12 cellular contexts compared by ENCODE assay signal in genomic region chr1:53766766-53767409, GRCh38. TPM values are rescaled to one million over a fixed set of nuclear protein-coding genes. Genes with fewer than 3 reads are reported as not detected.
A peak's percentile ranks its signal among the peaks of the same experiment; 100 is the strongest.
DNase-seq lines count a peak whose midpoint lies in the region; ATAC-seq, FAIRE-seq and TF ChIP-seq lines count a peak whose summit lies in the region.
"Had no signal": no experiment of that assay in that cellular context is flagged by ENCODE, and none has a peak within 500 bp of the region (broad histone marks: within the 10 kb centered on the region; RNA-seq: fewer than 3 reads in every experiment).

No MANE protein-coding gene starts in this region.

- no peak for DNase-seq in BJ (ENCODE audit: low read depth)
- DNase-seq in HFFc6 = peak; percentile 37
- DNase-seq in GM12878 (ENCODE audit: low read depth, low spot score) = no peak
- DNase-seq in lung microvascular endothelial cell (ENCODE audit: low read depth in 2 of 2) = peak; percentile 67 to 73
- no peak for DNase-seq in GM19238 (ENCODE audit: insufficient read length, low spot score)
- no peak for DNase-seq in SK-N-DZ (ENCODE audit: low spot score)
- DNase-seq in stimulated activated naive CD4-positive, alpha-beta T cell treated with Interleukin-2 at 50 U/mL for 16 hours (lab: John Stamatoyannopoulos, UW) = no peak
- DNase-seq: activated effector memory CD4-positive, alpha-beta T cell treated with anti-CD3 and anti-CD28 coated beads, Interleukin-2, amount 50 U/mL, for 16 hours; DND-41; erythroblast had no signal

- H4K20me1 ChIP-seq in GM12878 (ENCODE audit: control insufficient read depth, insufficient read depth) = no peaks in the 10 kb centered on the region

- H3K36me3 ChIP-seq in BJ (ENCODE audit: control insufficient read depth, insufficient read depth, low read length) (no peaks in the 10 kb centered on the region), GM12878 (ENCODE audit: control insufficient read depth in 2 of 2, insufficient read depth in 2 of 2, low read length in 1 of 2) (peaks cover 0 to 4% of the 10 kb centered on the region in 2 experiments; a peak in 1 of 4 replicates)
- H3K36me3 ChIP-seq: vagina had no signal

- FAIRE-seq in GM12878 (lab: Jason Lieb, UNC) = no peak

- H3K9me3 Mint-ChIP-seq in HFFc6 = no peaks in the 10 kb centered on the region

- H3K27me3 Mint-ChIP-seq in HFFc6 (ENCODE audit: insufficient read depth) = no peaks in the 10 kb centered on the region

- no peak for TF ChIP-seq POLR2A in GM12878 (IDR thresholded peaks at IDR 0.05; ENCODE audit: low read depth, low read length)

- no peaks in the 10 kb centered on the region for H3K9me3 ChIP-seq in GM12878 (replicated peaks; ENCODE audit: control insufficient read depth, insufficient read depth, low read length)
- H3K9me3 ChIP-seq: vagina had no signal

- peak overlapping the region; percentile 55 for H2AFZ ChIP-seq in GM12878 (ENCODE audit: control insufficient read depth, low read depth, low read length)

- H3K4me3 ChIP-seq in BJ (ENCODE audit: low read depth, low read length) (peak overlapping the region; percentile 18), GM12878 (0 out of 2 replicates have a peak overlapping the region, but pooled peaks have one; percentile 3)
- H3K4me3 ChIP-seq: vagina had no signal

- no peak overlapping the region for H3K9ac ChIP-seq in GM12878 (ENCODE audit: control insufficient read depth, insufficient read depth, low read length)

- H3K79me2 ChIP-seq in GM12878 (ENCODE audit: control insufficient read depth, insufficient read depth, low read length) = no peaks in the 10 kb centered on the region

- H3K36me3 Mint-ChIP-seq in HFFc6 (ENCODE audit: low read depth) = peaks cover 6% of the 10 kb centered on the region

- SMC1A ChIA-PET in GM12878 (lab: Charles Lee; ENCODE audit: uncharacterized antibody, unreplicated experiment) = interaction anchor here (0.5 kb wide), 1 partner anchor 193 kb away, joined by 3 read pairs; no protein-coding TSS in a partner anchor

- no TSS peak for BruUV-seq in GM12878 (replicated peaks; lab: Mats Ljungman, UMichigan)

- H3K27ac ChIP-seq in GM12878 (ENCODE audit: control insufficient read depth, insufficient read depth) = peak overlapping the region; percentile 40; the same call in 1 of the 2 replicates
- H3K27ac ChIP-seq: vagina had no signal

- H3K4me2 ChIP-seq in GM12878 (ENCODE audit: control insufficient read depth, insufficient read depth) = 0 out of 2 replicates have a peak overlapping the region, but pooled peaks have one; percentile 11

- POLR2A ChIA-PET in BJ (lab: Charles Lee) (no interaction called here), GM12878 (lab: Charles Lee) (no interaction called here)

- WGBS in GM12878 (ENCODE audit: insufficient coverage, insufficient replicate concordance, low lambda C conversion rate, missing lambda C conversion rate) = 1% methylated on average over 3 of the region's 3 CpGs

- CTCF ChIA-PET in BJ (lab: Yijun Ruan, JAX) (interaction anchor here (0.5 to 2.5 kb wide), 5 partner anchors 13 to 322 kb away, joined by 3 to 6 read pairs (median 3); no protein-coding TSS in a partner anchor), GM12878 (lab: Yijun Ruan, JAX) (interaction anchor here (1.1 to 1.4 kb wide), 5 partner anchors 11 to 282 kb away, joined by 3 to 5 read pairs (median 3); no protein-coding TSS in a partner anchor)

- peak overlapping the region; percentile 90 for H3K27ac Mint-ChIP-seq in HFFc6

- peak overlapping the region; percentile 86 for H3K4me3 Mint-ChIP-seq in HFFc6

- H3K27me3 ChIP-seq in BJ (ENCODE audit: control insufficient read depth, insufficient read depth, low read length) (no peaks in the 10 kb centered on the region), GM12878 (replicated peaks in 1 of 2; ENCODE audit: control insufficient read depth in 2 of 2, insufficient read depth in 2 of 2, low read length in 1 of 2) (no peaks in the 10 kb centered on the region)
- H3K27me3 ChIP-seq: vagina had no signal

- ATAC-seq in GM12878 (0 out of 3 replicates have a peak, but pooled peaks have one; percentile 25), HG02763 (IDR thresholded peaks at IDR 0.05; ENCODE audit: unreplicated experiment) (no peak)

- RAD21 ChIA-PET in GM12878 (lab: Charles Lee; ENCODE audit: unreplicated experiment) = no interaction called here

- no peak for TF ChIP-seq CTCF in BJ (IDR thresholded peaks at IDR 0.05; ENCODE audit: insufficient read depth, low read depth, low read length)
- no peak for TF ChIP-seq CTCF in HFFc6 (IDR thresholded peaks at IDR 0.05)
- TF ChIP-seq CTCF in GM12878 (IDR thresholded peaks at IDR 0.05 in 2 of 3, conservative IDR thresholded peaks at IDR 0.05 in 1 of 3; ENCODE audit: control insufficient read depth in 2 of 3, extremely low read depth in 1 of 3, insufficient read depth in 1 of 3, low read depth in 3 of 3, low read length in 3 of 3) = no peak

- no peak for TF ChIP-seq RAD21 in GM12878 (IDR thresholded peaks at IDR 0.05; ENCODE audit: insufficient read depth, low read depth, low read length)

- no peak for TF ChIP-seq EP300 in GM12878 (IDR thresholded peaks at IDR 0.05; ENCODE audit: borderline replicate concordance in 1 of 2, control insufficient read depth in 1 of 2, low read depth in 2 of 2, low read length in 2 of 2)

- in situ Hi-C loops in GM12878 (cut with MboI) = no loop called here

- peaks cover 3% of the 10 kb centered on the region; the same call in 1 of the 2 replicates for H3K4me1 ChIP-seq in GM12878 (ENCODE audit: control insufficient read depth, insufficient read depth, low read length)

- H3K4me1 Mint-ChIP-seq in HFFc6 (ENCODE audit: low read depth) = peaks cover 45% of the 10 kb centered on the region

- intact Hi-C loops in GM12878 (cut with micrococcal nuclease; ENCODE audit: unreplicated experiment) = no loop called here

TF ChIP-seq in GM12878, 131 proteins besides CTCF, POLR2A, EP300 and RAD21:
- TF ChIP-seq ZNF687 (IDR thresholded peaks at IDR 0.05) = no peak
- peak; percentile 66; the same call in 1 of the 2 replicates for TF ChIP-seq PKNOX1 (IDR thresholded peaks at IDR 0.05)

RNA-seq across cellular contexts. Expression of gene GLIS1, which starts 27.9 kb away (rescaled TPM):
- polyA plus RNA-seq in BJ (2011; rRNA removed) (0.86 and 1.9 TPM in 2 replicates), GM12878 (2011; rRNA removed) (not detected in 2 replicates), GM12878 (2014; fragmentation: Illumina TruSeq; extraction: Trizol) (not detected in 2 replicates), GM12878 (2014; fragmentation: Nextera tagmentation; extraction: Ambion mirVana) (not detected), GM12878 (2014; rRNA removed) (not detected in 2 replicates), GM12878 (2016; fragmentation: Nextera tagmentation; extraction: Ambion mirVana) (not detected)
- 1.5 and 1.8 TPM in 2 replicates for polyA minus RNA-seq in BJ (2011; rRNA and poly(A)+ RNA removed)
- 1 to 10 TPM; 1.1 to 1.9 (median 1.2) TPM for total RNA-seq in HFFc6 (2021; fragmentation: NEBNext Ultra II Directional; extraction: Animal tissue kit (Norgen Biotek cat#: 25700))
- total RNA-seq in GM12878 (2013; cell fraction: nucleolus; rRNA removed) = not detected in 2 replicates
- total RNA-seq in GM12878 (2014; rRNA removed) (0.05 TPM in 1 of 2 replicates, not detected in the other), GM12878 (2014; rRNA removed; fragmentation: Illumina TruSeq; extraction: Trizol) (not detected in 2 replicates), GM12878 (2021) (0.13 TPM in 1 of 2 replicates, not detected in the other), lung microvascular endothelial cell (not detected in 2 replicates)
- not detected for polyA plus RNA-seq in GM12878 (2011; ENCODE audit: low read depth)
- polyA plus RNA-seq in GM12878 (2011; cell fraction: cytosol; rRNA removed) = not detected in 2 replicates
- polyA plus RNA-seq in GM12878 (2011; cell fraction: nucleus; rRNA removed) = not detected in 2 replicates
- polyA plus RNA-seq in GM12878 (2012) = not detected in 2 replicates
- not detected in 2 replicates for polyA minus RNA-seq in GM12878 (2011; rRNA and poly(A)+ RNA removed)
- not detected in 2 replicates for polyA minus RNA-seq in GM12878 (2011; cell fraction: cytosol; rRNA and poly(A)+ RNA removed)
- not detected in 2 replicates for polyA minus RNA-seq in GM12878 (2011; cell fraction: nucleus; rRNA and poly(A)+ RNA removed)
- not detected in 2 replicates for polyA plus RNA-seq in SK-N-DZ (2014; cell fraction: cytosol; rRNA removed)
- 0.05 TPM in 1 of 2 replicates, not detected in the other for polyA plus RNA-seq in SK-N-DZ (2014; cell fraction: nucleus; rRNA removed)

Comparison
In these comparisons a context has a peak if more than half of its experiments do, and no peak if none do; other contexts are left out.
1. DNase-seq: peak in HFFc6 (single experiment) and lung microvascular endothelial cell (2 of 2); none in BJ (single experiment), GM12878 (single experiment), GM19238 (single experiment), SK-N-DZ (single experiment) and stimulated activated naive CD4-positive, alpha-beta T cell treated with Interleukin-2 at 50 U/mL for 16 hours (single experiment).